Comparison of ENCODE assay signal across 10 cellular contexts in genomic region chr15:48647963-48648362, GRCh38. TPM values are rescaled to one million over a fixed set of nuclear protein-coding genes. Genes with fewer than 3 reads are reported as not detected.
DNase-seq lines count a peak whose midpoint lies in the region; ATAC-seq, FAIRE-seq and TF ChIP-seq lines count a peak whose summit lies in the region.
"Had no signal": no experiment of that assay in that cellular context is flagged by ENCODE, and none has a peak within 500 bp of the region (broad histone marks: within the 10 kb centered on the region; RNA-seq: fewer than 3 reads in every experiment).

No MANE protein-coding gene starts in this region.

- H3K79me1 ChIP-seq in IMR-90 (ENCODE audit: low read depth in 1 of 2, low read length in 2 of 2): peaks cover 9 to 19% of the 10 kb centered on the region in 2 experiments; a peak in 3 of 4 replicates
- no peaks in the 10 kb centered on the region for H3K79me1 ChIP-seq in H1 (ENCODE audit: low read depth, low read length)

- no peaks in the 10 kb centered on the region for H3K36me3 Mint-ChIP-seq in nephron (ENCODE audit: low read depth)
- no peaks in the 10 kb centered on the region for H3K36me3 Mint-ChIP-seq in activated T-helper 17 cell treated with anti-CD3 and anti-CD28 coated beads, Interleukin-2, amount 50 U/mL, for 72 hours (ENCODE audit: low read depth)

- ATAC-seq in IMR-90 (ENCODE audit: low read depth): peak; percentile 4; the same call in 1 of the 2 replicates
- ATAC-seq in HG03025 (IDR thresholded peaks at IDR 0.05; ENCODE audit: low FRiP score, unreplicated experiment): no peak
- ATAC-seq in activated T-helper 17 cell treated with anti-CD3 and anti-CD28 coated beads, Interleukin-2, amount 50 U/mL, for 72 hours (replicated peaks): no peak
- ATAC-seq: activated CD4-positive, alpha-beta T cell treated with anti-CD3 and anti-CD28 coated beads for 36 hours had no signal

- in situ Hi-C loops in Caki2 (cut with HindIII; ENCODE audit: low pct_unique_long_range_greater_than_20kb, low sequenced_read_pairs) (no loop called here), IMR-90 (cut with MboI; ENCODE audit: low sequenced_read_pairs) (no loop called here)

- H3K4me1 Mint-ChIP-seq in nephron: peaks cover 21% of the 10 kb centered on the region
- no peaks in the 10 kb centered on the region for H3K4me1 Mint-ChIP-seq in activated T-helper 17 cell treated with anti-CD3 and anti-CD28 coated beads, Interleukin-2, amount 50 U/mL, for 72 hours

- no peak overlapping the region for H3K4me3 ChIP-seq in IMR-90 (ENCODE audit: insufficient read depth, low read depth, low read length)
- no peak overlapping the region for H3K4me3 ChIP-seq in H1 (ENCODE audit: extremely low read depth in 1 of 4, insufficient read depth in 2 of 4, low read depth in 3 of 4, low read length in 4 of 4)
- H3K4me3 ChIP-seq: prostate gland had no signal

- TF ChIP-seq EP300 in H1 (IDR thresholded peaks at IDR 0.05; ENCODE audit: borderline replicate concordance in 1 of 2, low read depth in 2 of 2, low read length in 2 of 2): no peak

- no peaks in the 10 kb centered on the region for H3K36me3 ChIP-seq in IMR-90 (ENCODE audit: control insufficient read depth, insufficient read depth, low read length)
- H3K36me3 ChIP-seq in H1 (ENCODE audit: control insufficient read depth in 2 of 4, insufficient read depth in 4 of 4, low read length in 3 of 4): no peaks in the 10 kb centered on the region
- H3K36me3 ChIP-seq: prostate gland had no signal

- H2AFZ ChIP-seq in IMR-90 (replicated peaks; ENCODE audit: low read length, poor library complexity) (peak overlapping the region; percentile 9), H1 (ENCODE audit: low read length) (no peak overlapping the region)

- no peak for FAIRE-seq in H1 (lab: Jason Lieb, UNC)

- H3K14ac ChIP-seq in IMR-90 (replicated peaks; ENCODE audit: low read depth, low read length): peak overlapping the region; percentile 59; the same call in 1 of the 2 replicates
- H3K14ac ChIP-seq in H1 (ENCODE audit: insufficient read length): no peak overlapping the region

- H3K79me2 ChIP-seq in H1 (ENCODE audit: control insufficient read depth in 1 of 2, insufficient read depth in 2 of 2, low read length in 2 of 2): no peaks in the 10 kb centered on the region

- H3K18ac ChIP-seq in IMR-90 (ENCODE audit: low read depth, low read length) (no peak overlapping the region), H1 (ENCODE audit: extremely low read depth, low read length) (no peak overlapping the region)

- H3K9me3 ChIP-seq in IMR-90 (ENCODE audit: control insufficient read depth, insufficient read depth, low read length) (no peaks in the 10 kb centered on the region), H1 (ENCODE audit: insufficient read depth in 2 of 2, low read depth in 1 of 2, low read length in 1 of 2) (no peaks in the 10 kb centered on the region)
- H3K9me3 ChIP-seq: prostate gland had no signal

- H3K4ac ChIP-seq in IMR-90 (ENCODE audit: low read depth, low read length) (0 out of 2 replicates have a peak overlapping the region, but pooled peaks have one; percentile 6), H1 (replicated peaks; ENCODE audit: insufficient read length, low read depth, low read length) (no peak overlapping the region)

- TF ChIP-seq POLR2A in IMR-90 (IDR thresholded peaks at IDR 0.05; ENCODE audit: low read depth, low read length): no peak
- no peak for TF ChIP-seq POLR2A in H1 (IDR thresholded peaks at IDR 0.05; ENCODE audit: control extremely low read depth in 1 of 2, low read depth in 2 of 2, low read length in 2 of 2)

- H3K4me2 ChIP-seq in IMR-90 (ENCODE audit: low read depth, low read length): no peak overlapping the region
- no peak overlapping the region for H3K4me2 ChIP-seq in H1 (ENCODE audit: insufficient read depth in 1 of 2, low read depth in 2 of 2, low read length in 2 of 2)

- no peaks in the 10 kb centered on the region for H3K9me1 ChIP-seq in IMR-90 (ENCODE audit: insufficient read depth, low read length)

- TF ChIP-seq RAD21 in IMR-90 (IDR thresholded peaks at IDR 0.05; ENCODE audit: low read length) (peak; percentile 51), H1 (IDR thresholded peaks at IDR 0.05 in 1 of 2, conservative IDR thresholded peaks at IDR 0.05 in 1 of 2; ENCODE audit: low read depth in 2 of 2, low read length in 2 of 2) (peak; percentile 15 to 24; a peak in 2 of 4 replicates)

- no peaks in the 10 kb centered on the region for H3K9me3 Mint-ChIP-seq in nephron
- no peaks in the 10 kb centered on the region for H3K9me3 Mint-ChIP-seq in activated T-helper 17 cell treated with anti-CD3 and anti-CD28 coated beads, Interleukin-2, amount 50 U/mL, for 72 hours

- DNase-seq in Caki2 (ENCODE audit: low read depth) (peak; percentile 15), IMR-90 (peak; percentile 56), H1 (ENCODE audit: low read depth in 1 of 2, low spot score in 2 of 2) (no peak), NCI-H1417 (lab: John Stamatoyannopoulos, UW) (no peak), activated gamma-delta T cell (lab: John Stamatoyannopoulos, UW) (no peak)
- DNase-seq: activated CD4-positive, alpha-beta T cell treated with anti-CD3 and anti-CD28 coated beads for 36 hours had no signal

- H3K23ac ChIP-seq in IMR-90 (ENCODE audit: low read depth, low read length) (0 out of 2 replicates have a peak overlapping the region, but pooled peaks have one; percentile 13), H1 (ENCODE audit: insufficient read length) (no peak overlapping the region)

- intact Hi-C loops in IMR-90 (cut with micrococcal nuclease): loop anchor here (10.0 kb wide), 2 partner anchors 223 to 1497 kb away; no protein-coding TSS in a partner anchor

- H2BK5ac ChIP-seq in IMR-90 (ENCODE audit: low read depth, low read length, poor library complexity, severe bottlenecking) (no peak overlapping the region), H1 (ENCODE audit: low read depth, low read length) (no peak overlapping the region)

- H3K27ac Mint-ChIP-seq in nephron: peak overlapping the region; percentile 52 to 82 (median 80)
- H3K27ac Mint-ChIP-seq in activated T-helper 17 cell treated with anti-CD3 and anti-CD28 coated beads, Interleukin-2, amount 50 U/mL, for 72 hours: no peak overlapping the region
- H3K27ac Mint-ChIP-seq: activated CD4-positive, alpha-beta T cell treated with anti-CD3 and anti-CD28 coated beads for 36 hours had no signal

- H3K27ac ChIP-seq in IMR-90 (ENCODE audit: insufficient read depth, low read length) (no peak overlapping the region), H1 (ENCODE audit: low read depth, low read length) (no peak overlapping the region)
- H3K27ac ChIP-seq: prostate gland had no signal

- dilution Hi-C loops in IMR-90 (cut with HindIII; ENCODE audit: low sequenced_read_pairs, unreplicated experiment): no loop called here

- no peaks in the 10 kb centered on the region for H3K27me3 ChIP-seq in IMR-90 (ENCODE audit: control insufficient read depth, insufficient read depth, low read length)
- peaks cover 0 to 31% (median 27%) of the 10 kb centered on the region in 4 experiments; a peak in 6 of 7 replicates for H3K27me3 ChIP-seq in H1 (replicated peaks in 1 of 4; ENCODE audit: control insufficient read depth in 3 of 4, extremely low read depth in 1 of 4, insufficient read depth in 3 of 4, low read length in 3 of 4)

- H3K4me3 Mint-ChIP-seq in nephron: peak overlapping the region; percentile 61 to 79 (median 77)
- H3K4me3 Mint-ChIP-seq in activated T-helper 17 cell treated with anti-CD3 and anti-CD28 coated beads, Interleukin-2, amount 50 U/mL, for 72 hours: no peak overlapping the region
- H3K4me3 Mint-ChIP-seq: activated CD4-positive, alpha-beta T cell treated with anti-CD3 and anti-CD28 coated beads for 36 hours had no signal

- no peaks in the 10 kb centered on the region for H3K27me3 Mint-ChIP-seq in nephron (ENCODE audit: low read depth)
- peaks cover 27% of the 10 kb centered on the region for H3K27me3 Mint-ChIP-seq in activated T-helper 17 cell treated with anti-CD3 and anti-CD28 coated beads, Interleukin-2, amount 50 U/mL, for 72 hours

- no TSS peak for BruUV-seq in IMR-90 (replicated peaks; lab: Mats Ljungman, UMichigan)

- no peak overlapping the region for H2BK15ac ChIP-seq in IMR-90 (ENCODE audit: low read depth, low read length)
- H2BK15ac ChIP-seq in H1 (ENCODE audit: low read length): no peak overlapping the region

- POLR2A ChIA-PET in IMR-90 (lab: Charles Lee; ENCODE audit: unreplicated experiment): no interaction called here
- POLR2A ChIA-PET in H1 (lab: Charles Lee; ENCODE audit: partially characterized antibody): no interaction called here

- H3K4me1 ChIP-seq in IMR-90 (ENCODE audit: control insufficient read depth, insufficient read depth, low read length) (peaks cover 4% of the 10 kb centered on the region), H1 (replicated peaks in 1 of 4; ENCODE audit: control insufficient read depth in 3 of 4, insufficient read depth in 4 of 4, low read length in 3 of 4) (peaks cover 1 to 15% (median 2%) of the 10 kb centered on the region in 4 experiments; a peak in 5 of 7 replicates)
- H3K4me1 ChIP-seq: prostate gland had no signal

- peaks cover 19% of the 10 kb centered on the region; the same call in 1 of the 2 replicates for H3K23me2 ChIP-seq in H1 (ENCODE audit: low read depth, low read length)

- H2BK12ac ChIP-seq in H1 (ENCODE audit: low read depth, low read length): no peak overlapping the region

- H4K8ac ChIP-seq in IMR-90 (ENCODE audit: low read depth in 2 of 2, low read length in 2 of 2) (peak overlapping the region in 1 of 2 experiments; percentile 49; a peak in 2 of 4 replicates), H1 (ENCODE audit: extremely low read depth, insufficient read depth, low read length) (no peak overlapping the region)

- CTCF ChIA-PET in IMR-90 (lab: Yijun Ruan, JAX) (interaction anchor here (0.5 to 0.6 kb wide), 2 partner anchors 140 to 153 kb away, joined by 4 to 5 read pairs; no protein-coding TSS in a partner anchor), H1 (lab: Charles Lee; ENCODE audit: partially characterized antibody) (interaction anchor here (0.5 kb wide), 1 partner anchor 494 kb away, joined by 3 read pairs; no protein-coding TSS in a partner anchor)

- H4K91ac ChIP-seq in IMR-90 (ENCODE audit: insufficient read depth, low read depth, low read length) (no peak overlapping the region), H1 (replicated peaks; ENCODE audit: insufficient read length, low read length) (no peak overlapping the region)

- H3K56ac ChIP-seq in IMR-90 (ENCODE audit: extremely low read depth, insufficient read depth, low read length) (no peak overlapping the region), H1 (replicated peaks; ENCODE audit: insufficient read length, low read depth, low read length) (no peak overlapping the region)

- peaks cover 16% of the 10 kb centered on the region; the same call in 1 of the 2 replicates for H4K20me1 ChIP-seq in IMR-90 (ENCODE audit: insufficient read depth, low read length)
- no peaks in the 10 kb centered on the region for H4K20me1 ChIP-seq in H1 (replicated peaks in 1 of 2; ENCODE audit: control insufficient read depth in 1 of 2, insufficient read depth in 2 of 2, low read length in 2 of 2)

- H3K9ac ChIP-seq in IMR-90 (ENCODE audit: low read depth, low read length): no peak overlapping the region
- H3K9ac ChIP-seq in H1 (replicated peaks in 1 of 4; ENCODE audit: extremely low read depth in 1 of 4, low read depth in 3 of 4, low read length in 3 of 4): no peak overlapping the region

- no peak overlapping the region for H4K5ac ChIP-seq in IMR-90 (ENCODE audit: low read depth, low read length)
- H4K5ac ChIP-seq in H1 (ENCODE audit: insufficient read length, low read depth, low read length): no peak overlapping the region

- no peak overlapping the region for H2BK20ac ChIP-seq in IMR-90 (ENCODE audit: low read depth, low read length)
- no peak overlapping the region for H2BK20ac ChIP-seq in H1 (ENCODE audit: low read length)

- H2BK120ac ChIP-seq in IMR-90 (ENCODE audit: low read depth, low read length) (peak overlapping the region; percentile 16; the same call in 1 of the 2 replicates), H1 (replicated peaks; ENCODE audit: low read depth, low read length) (no peak overlapping the region)

- H2AK5ac ChIP-seq in IMR-90 (ENCODE audit: low read depth, low read length) (no peak overlapping the region), H1 (ENCODE audit: low read depth, low read length) (no peak overlapping the region)

- TF ChIP-seq CTCF in IMR-90 (conservative IDR thresholded peaks at IDR 0.05; ENCODE audit: low read depth, low read length): peak; percentile 38; the same call in 1 of the 2 replicates
- peak in 1 of 3 experiments; percentile 20; a peak in 1 of 4 replicates for TF ChIP-seq CTCF in H1 (IDR thresholded peaks at IDR 0.05; ENCODE audit: control extremely low read depth in 1 of 3, insufficient read depth in 1 of 3, low read depth in 1 of 3, low read length in 3 of 3)
- TF ChIP-seq CTCF in nephron (IDR thresholded peaks at IDR 0.05; ENCODE audit: unreplicated experiment in 3 of 3): peak in 2 of 3 experiments; percentile 24 to 30

- H2AK9ac ChIP-seq in IMR-90 (replicated peaks; ENCODE audit: low read depth, low read length, poor library complexity): no peak overlapping the region

RNA-seq across cellular contexts. Expression of gene FBN1, which starts 2.5 kb away (rescaled TPM):
- 22.5 and 31.9 TPM in 2 replicates for total RNA-seq in Caki2 (2014; rRNA removed; shearing (Covaris generic); ENCODE audit: low replicate concordance)
- total RNA-seq in IMR-90 (2012; rRNA removed): 283 and 326 TPM in 2 replicates
- polyA plus RNA-seq in IMR-90 (2012; rRNA removed) (130 and 134 TPM in 2 replicates), H1 (2011; rRNA removed) (2.2 and 3.0 TPM in 2 replicates)
- 90.0 and 130 TPM in 2 replicates for polyA plus RNA-seq in IMR-90 (2012; cell fraction: cytosol; rRNA removed)
- polyA plus RNA-seq in IMR-90 (2012; cell fraction: nucleus; rRNA removed; ENCODE audit: low replicate concordance): 150 and 261 TPM in 2 replicates
- total RNA-seq in H1 (2021; fragmentation: NEBNext Ultra II Directional; extraction: Animal tissue kit (Norgen Biotek cat#: 25700)): 3.3 and 4.0 TPM in 2 replicates
- polyA plus RNA-seq in H1 (2011; cell fraction: cytosol; rRNA removed): 4.0 TPM
- polyA plus RNA-seq in H1 (2011; cell fraction: nucleus; rRNA removed): 8.1 TPM
- 3.5 to 6.0 TPM (median 5.0 TPM) in 4 replicates for polyA plus RNA-seq in H1 (2012, experiment 1 of 2)
- polyA plus RNA-seq in H1 (2012, experiment 2 of 2): 0.16 TPM
- 2.7 TPM for polyA plus RNA-seq in H1 (2013, experiment 1 of 2)
- 2.0 TPM for polyA plus RNA-seq in H1 (2013, experiment 2 of 2)
- 9.8 and 14.5 TPM in 2 replicates for polyA minus RNA-seq in H1 (2011; rRNA and poly(A)+ RNA removed)
- 3.2 TPM for polyA minus RNA-seq in H1 (2011; cell fraction: cytosol; rRNA and poly(A)+ RNA removed)
- 8.3 TPM for polyA minus RNA-seq in H1 (2011; cell fraction: nucleus; rRNA and poly(A)+ RNA removed)
- 1 to 10 TPM in 1 of 2 donors, under 1 TPM in 1; 0.91 to 1.6 TPM for total RNA-seq in activated T-helper 17 cell treated with anti-CD3 and anti-CD28 coated beads, Interleukin-2, amount 50 U/mL, for 72 hours

Comparison
In these comparisons a context has a peak if more than half of its experiments do, and no peak if none do; other contexts are left out.
1. DNase-seq: peak in Caki2 (single experiment) and IMR-90 (single experiment); none in H1 (0 of 2), NCI-H1417 (0 of 3) and activated gamma-delta T cell (single experiment).